25 cellular contexts compared by ENCODE assay signal in the genomic region with DNA sequence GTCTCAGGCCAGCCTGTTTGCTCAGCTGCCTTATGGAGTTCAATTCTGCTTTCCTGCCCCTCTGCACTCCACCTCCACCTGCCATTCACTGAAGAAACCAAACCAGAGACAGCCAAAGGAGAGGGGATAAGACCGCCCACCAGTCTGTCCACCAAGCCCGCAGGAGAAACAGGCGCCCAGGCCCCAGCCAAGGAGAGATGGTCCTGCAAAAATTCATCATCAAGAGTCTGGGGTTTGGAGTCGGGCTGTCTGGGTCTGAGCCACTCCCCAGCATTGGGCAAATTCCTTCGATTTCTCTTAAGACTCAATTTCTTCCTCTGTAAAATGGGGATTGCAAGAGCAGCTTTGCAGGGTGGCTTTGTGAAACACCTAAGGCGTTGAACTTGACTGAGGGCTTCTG.
A peak's percentile ranks its signal among the peaks of the same experiment; 100 is the strongest.
DNase-seq lines count a peak whose midpoint lies in the region; ATAC-seq and TF ChIP-seq lines count a peak whose summit lies in the region.
"Had no signal": no experiment of that assay in that cellular context is flagged by ENCODE, and none has a peak within 500 bp of the region (broad histone marks: within the 10 kb centered on the region; RNA-seq: fewer than 3 reads in every experiment).

No MANE protein-coding gene starts in this region.

- TF ChIP-seq CTCF in glutamatergic neuron (IDR thresholded peaks at IDR 0.05; ENCODE audit: partially characterized antibody, unreplicated experiment) = no peak

- H3K27ac Mint-ChIP-seq in glutamatergic neuron (ENCODE audit: unreplicated experiment) = no peak overlapping the region
- H3K27ac Mint-ChIP-seq: CD14-positive monocyte, T-cell had no signal

- H3K4me1 Mint-ChIP-seq in glutamatergic neuron (ENCODE audit: low read depth, unreplicated experiment) = peaks cover 17% of the 10 kb centered on the region

- peak; percentile 26 for DNase-seq in NCI-H345 (lab: John Stamatoyannopoulos, UW)
- DNase-seq in NCI-H345 treated with DMSO at 0.1 percent for 48 hours (lab: John Stamatoyannopoulos, UW; ENCODE audit: unreplicated experiment) = no peak
- peak; percentile 43 for DNase-seq in NCI-H1092 (lab: John Stamatoyannopoulos, UW)
- DNase-seq in NCI-H510A (lab: John Stamatoyannopoulos, UW) = peak; percentile 55
- DNase-seq in glutamatergic neuron = peak; percentile 2
- DNase-seq in SIG-M5 (lab: John Stamatoyannopoulos, UW) = no peak
- no peak for DNase-seq in superior temporal gyrus (ENCODE audit: extremely low spot score)
- DNase-seq: 8988T, ACHN, BE2C, DMS79, EL, GF-D8, GOT3, HCEC 1CT, KBM-7, MG63, NCI-H187 treated with DMSO at 0.1 percent for 48 hours, NCI-H524, OCI-M1, Peyer's patch, T-cell had no signal

- ATAC-seq in HG02759 (IDR thresholded peaks at IDR 0.05; ENCODE audit: unreplicated experiment) = no peak
- ATAC-seq: T-cell had no signal

- H3K4me3 Mint-ChIP-seq in glutamatergic neuron (ENCODE audit: unreplicated experiment) = no peak overlapping the region
- H3K4me3 Mint-ChIP-seq: CD14-positive monocyte; CD8-positive, alpha-beta memory T cell; T-cell had no signal

- H3K9me3 Mint-ChIP-seq in glutamatergic neuron (ENCODE audit: unreplicated experiment) = peaks cover 3% of the 10 kb centered on the region
- H3K9me3 Mint-ChIP-seq: CD14-positive monocyte; CD8-positive, alpha-beta memory T cell; T-cell had no signal

- no peaks in the 10 kb centered on the region for H3K36me3 Mint-ChIP-seq in glutamatergic neuron (ENCODE audit: unreplicated experiment)
- H3K36me3 Mint-ChIP-seq: CD14-positive monocyte, T-cell had no signal

- H3K27me3 Mint-ChIP-seq in glutamatergic neuron (ENCODE audit: unreplicated experiment) = peaks cover 8% of the 10 kb centered on the region
- H3K27me3 Mint-ChIP-seq: CD8-positive, alpha-beta memory T cell had no signal

Comparison
In these comparisons a context has a peak if more than half of its experiments do, and no peak if none do; other contexts are left out.
1. DNase-seq: peak in NCI-H345 (single experiment), NCI-H1092 (single experiment), NCI-H510A (single experiment) and glutamatergic neuron (single experiment); none in NCI-H345 treated with DMSO at 0.1 percent for 48 hours (single experiment), SIG-M5 (single experiment) and superior temporal gyrus (single experiment).